In the genomic region with DNA sequence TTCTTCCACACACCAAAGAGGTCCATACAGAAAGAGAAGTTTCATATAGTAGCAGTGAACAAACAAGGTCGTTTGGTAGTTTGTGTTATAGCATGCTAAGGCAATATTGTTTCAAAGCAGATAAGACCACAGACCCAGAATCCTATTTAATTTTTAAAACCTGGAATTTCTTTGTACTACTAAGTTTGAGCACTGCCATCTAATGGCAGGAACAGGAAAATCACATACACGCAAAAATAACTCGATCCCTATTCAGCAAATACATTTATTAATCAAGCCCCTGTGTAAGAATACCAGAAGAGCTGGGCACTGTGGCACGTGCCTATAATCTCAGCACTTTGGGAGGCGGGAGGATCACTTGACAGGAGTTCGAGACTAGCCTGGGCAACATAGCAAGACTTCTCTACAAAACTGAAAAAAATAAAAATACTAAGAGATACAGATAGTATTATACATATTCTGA, we compare ENCODE assay signal across 8 cellular contexts. TPM values are rescaled to one million over a fixed set of nuclear protein-coding genes. Genes with fewer than 3 reads are reported as not detected.
DNase-seq lines count a peak whose midpoint lies in the region; ATAC-seq, FAIRE-seq and TF ChIP-seq lines count a peak whose summit lies in the region.

No MANE protein-coding gene starts in this region.

- H2AK5ac ChIP-seq in H1 (ENCODE audit: low read depth, low read length) (no peak overlapping the region), trophoblast cell (ENCODE audit: low read length) (no peak overlapping the region)

- peaks cover 5% of the 10 kb centered on the region; the same call in 1 of the 2 replicates for H3K23me2 ChIP-seq in H1 (ENCODE audit: low read depth, low read length)

- H2BK15ac ChIP-seq in H1 (ENCODE audit: low read length) = no peak overlapping the region

- no peak overlapping the region for H3K14ac ChIP-seq in H1 (ENCODE audit: insufficient read length)
- H3K14ac ChIP-seq in trophoblast cell (ENCODE audit: low read length) = no peak overlapping the region

- ATAC-seq in HG03175 (IDR thresholded peaks at IDR 0.05; ENCODE audit: unreplicated experiment) = no peak
- no peak for ATAC-seq in GM21381 (IDR thresholded peaks at IDR 0.05; ENCODE audit: unreplicated experiment)
- no peak for ATAC-seq in HG03342 (IDR thresholded peaks at IDR 0.05; ENCODE audit: unreplicated experiment)

- H3K9ac ChIP-seq in H1 (replicated peaks in 1 of 4; ENCODE audit: extremely low read depth in 1 of 4, low read depth in 3 of 4, low read length in 3 of 4) (no peak overlapping the region), trophoblast cell (ENCODE audit: low read length) (no peak overlapping the region)

- H3K56ac ChIP-seq in H1 (replicated peaks; ENCODE audit: insufficient read length, low read depth, low read length) = no peak overlapping the region

- no peak overlapping the region for H2BK120ac ChIP-seq in H1 (replicated peaks; ENCODE audit: low read depth, low read length)
- H2BK120ac ChIP-seq in trophoblast cell (ENCODE audit: insufficient read depth, low read length, poor library complexity) = no peak overlapping the region

- H2AFZ ChIP-seq in H1 (ENCODE audit: low read length) = no peak overlapping the region
- H2AFZ ChIP-seq in trophoblast cell (ENCODE audit: insufficient read depth, low read length, poor library complexity) = peak overlapping the region; percentile 88

- no peaks in the 10 kb centered on the region; a peak in 1 of 7 replicates for H3K4me1 ChIP-seq in H1 (replicated peaks in 1 of 4; ENCODE audit: control insufficient read depth in 3 of 4, insufficient read depth in 4 of 4, low read length in 3 of 4)
- H3K4me1 ChIP-seq in trophoblast cell (ENCODE audit: control insufficient read depth in 1 of 2, insufficient read depth in 2 of 2, low read length in 2 of 2) = peaks cover 3 to 7% of the 10 kb centered on the region in 2 experiments

- H2BK5ac ChIP-seq in H1 (ENCODE audit: low read depth, low read length) (no peak overlapping the region), trophoblast cell (ENCODE audit: low read depth, low read length, poor library complexity) (no peak overlapping the region)

- TF ChIP-seq POLR2A in H1 (IDR thresholded peaks at IDR 0.05; ENCODE audit: control extremely low read depth in 1 of 2, low read depth in 2 of 2, low read length in 2 of 2) = no peak

- H3K4ac ChIP-seq in H1 (replicated peaks; ENCODE audit: insufficient read length, low read depth, low read length) (no peak overlapping the region), trophoblast cell (ENCODE audit: low read depth, low read length) (no peak overlapping the region)

- no peak overlapping the region for H4K8ac ChIP-seq in H1 (ENCODE audit: extremely low read depth, insufficient read depth, low read length)
- no peak overlapping the region for H4K8ac ChIP-seq in trophoblast cell (ENCODE audit: low read depth, low read length)

- no peaks in the 10 kb centered on the region for H4K20me1 ChIP-seq in H1 (replicated peaks in 1 of 2; ENCODE audit: control insufficient read depth in 1 of 2, insufficient read depth in 2 of 2, low read length in 2 of 2)

- H3K4me2 ChIP-seq in H1 (ENCODE audit: insufficient read depth in 1 of 2, low read depth in 2 of 2, low read length in 2 of 2) = no peak overlapping the region
- H3K4me2 ChIP-seq in trophoblast cell (ENCODE audit: low read length) = no peak overlapping the region

- H3K27ac ChIP-seq in H1 (ENCODE audit: low read depth, low read length) (no peak overlapping the region), trophoblast cell (ENCODE audit: low read depth, low read length) (no peak overlapping the region)

- H4K5ac ChIP-seq in H1 (ENCODE audit: insufficient read length, low read depth, low read length) = no peak overlapping the region

- H3K36me3 ChIP-seq in H1 (ENCODE audit: control insufficient read depth in 2 of 4, insufficient read depth in 4 of 4, low read length in 3 of 4) (no peaks in the 10 kb centered on the region), trophoblast cell (ENCODE audit: control insufficient read depth in 1 of 2, insufficient read depth in 2 of 2, low read length in 2 of 2) (no peaks in the 10 kb centered on the region)

- no peaks in the 10 kb centered on the region for H3K9me3 ChIP-seq in H1 (ENCODE audit: insufficient read depth in 2 of 2, low read depth in 1 of 2, low read length in 1 of 2)
- H3K9me3 ChIP-seq in trophoblast cell (ENCODE audit: insufficient read depth, low read depth, low read length) = no peaks in the 10 kb centered on the region

- H3K18ac ChIP-seq in H1 (ENCODE audit: extremely low read depth, low read length) = no peak overlapping the region
- H3K18ac ChIP-seq in trophoblast cell (ENCODE audit: low read length) = no peak overlapping the region

- H2BK12ac ChIP-seq in H1 (ENCODE audit: low read depth, low read length) (no peak overlapping the region), trophoblast cell (ENCODE audit: low read length) (no peak overlapping the region)

- CTCF ChIA-PET in H1 (lab: Charles Lee; ENCODE audit: partially characterized antibody) = interaction anchor here (0.6 to 2.8 kb wide), 13 partner anchors 11 to 1442 kb away, joined by 3 to 14 read pairs (median 3); no protein-coding TSS in a partner anchor

- H3K27me3 ChIP-seq in H1 (replicated peaks in 1 of 4; ENCODE audit: control insufficient read depth in 3 of 4, extremely low read depth in 1 of 4, insufficient read depth in 3 of 4, low read length in 3 of 4) = no peaks in the 10 kb centered on the region
- no peaks in the 10 kb centered on the region for H3K27me3 ChIP-seq in trophoblast cell (ENCODE audit: insufficient read depth, low read length)

- DNase-seq in AG09319 (ENCODE audit: extremely low read depth, low read depth) (no peak), NCI-H82 (lab: John Stamatoyannopoulos, UW) (peak; percentile 46), H1 (ENCODE audit: low read depth in 1 of 2, low spot score in 2 of 2) (no peak), trophoblast cell (peak in 1 of 2 donors; percentile 65)

- peak; percentile 20; a peak in 3 of 4 replicates for TF ChIP-seq RAD21 in H1 (IDR thresholded peaks at IDR 0.05 in 1 of 2, conservative IDR thresholded peaks at IDR 0.05 in 1 of 2; ENCODE audit: low read depth in 2 of 2, low read length in 2 of 2)

- 18% methylated on average over 6 of the region's 6 CpGs; no CpG with 5 or more reads in 1 of the 2 experiments for WGBS in H1 (ENCODE audit: extremely low coverage in 1 of 2, insufficient coverage in 1 of 2, insufficient read length in 1 of 2, insufficient replicate concordance in 2 of 2, low coverage in 1 of 2, low lambda C conversion rate in 2 of 2, missing lambda C conversion rate in 1 of 2), 2 experiments
- WGBS in trophoblast cell (ENCODE audit: extremely low coverage, insufficient coverage, insufficient read length) = no CpG with 5 or more reads among the region's 6 CpGs

- peaks cover 0 to 11% of the 10 kb centered on the region in 2 experiments; a peak in 2 of 4 replicates for H3K79me2 ChIP-seq in H1 (ENCODE audit: control insufficient read depth in 1 of 2, insufficient read depth in 2 of 2, low read length in 2 of 2)
- H3K79me2 ChIP-seq in trophoblast cell (ENCODE audit: control insufficient read depth, insufficient read depth, low read length, poor library complexity) = peaks cover 6% of the 10 kb centered on the region

- H3K23ac ChIP-seq in H1 (ENCODE audit: insufficient read length) = no peak overlapping the region
- no peak overlapping the region for H3K23ac ChIP-seq in trophoblast cell (ENCODE audit: low read length)

- no peak overlapping the region for H2BK20ac ChIP-seq in H1 (ENCODE audit: low read length)

- no peak for TF ChIP-seq EP300 in H1 (IDR thresholded peaks at IDR 0.05; ENCODE audit: borderline replicate concordance in 1 of 2, low read depth in 2 of 2, low read length in 2 of 2)

- H4K91ac ChIP-seq in H1 (replicated peaks; ENCODE audit: insufficient read length, low read length) (no peak overlapping the region), trophoblast cell (ENCODE audit: low read depth, low read length) (no peak overlapping the region)

- POLR2A ChIA-PET in H1 (lab: Charles Lee; ENCODE audit: partially characterized antibody) = no interaction called here

- no peak for FAIRE-seq in H1 (lab: Jason Lieb, UNC)

- H3K79me1 ChIP-seq in H1 (ENCODE audit: low read depth, low read length) (no peaks in the 10 kb centered on the region), trophoblast cell (ENCODE audit: low read length) (peaks cover 8% of the 10 kb centered on the region)

- H3K4me3 ChIP-seq in H1 (ENCODE audit: extremely low read depth in 1 of 4, insufficient read depth in 2 of 4, low read depth in 3 of 4, low read length in 4 of 4) (no peak overlapping the region), trophoblast cell (ENCODE audit: low read depth, low read length) (no peak overlapping the region)

- TF ChIP-seq CTCF in AG09319 (IDR thresholded peaks at IDR 0.05; ENCODE audit: low read depth, low read length) (peak; percentile 63), GM12874 (IDR thresholded peaks at IDR 0.05; ENCODE audit: insufficient read depth, low read depth, low read length) (peak; percentile 42; the same call in 1 of the 2 replicates), H1 (IDR thresholded peaks at IDR 0.05; ENCODE audit: control extremely low read depth in 1 of 3, insufficient read depth in 1 of 3, low read depth in 1 of 3, low read length in 3 of 3) (peak in 2 of 3 experiments; percentile 12 to 22; a peak in 2 of 4 replicates)

- no peak overlapping the region for H4K12ac ChIP-seq in trophoblast cell (ENCODE audit: low read depth, low read length)

TF ChIP-seq in H1, 55 proteins besides CTCF, POLR2A, EP300 and RAD21 (continues in another document):
- no peak for TF ChIP-seq CREB1 (IDR thresholded peaks at IDR 0.05)

RNA-seq across cellular contexts. Expression of a gene that starts 2.9 kb away (rescaled TPM):
- total RNA-seq in H1 (2021; fragmentation: NEBNext Ultra II Directional; extraction: Animal tissue kit (Norgen Biotek cat#: 25700)) = 22.2 TPM in 2 replicates
- polyA plus RNA-seq in H1 (2011; rRNA removed) = 7.8 and 13.8 TPM in 2 replicates
- polyA plus RNA-seq in H1 (2011; cell fraction: cytosol; rRNA removed) = 17.6 TPM
- polyA plus RNA-seq in H1 (2011; cell fraction: nucleus; rRNA removed) = 8.2 TPM
- 15.9 to 30.9 TPM (median 19.3 TPM) in 4 replicates for polyA plus RNA-seq in H1 (2012, experiment 1 of 2)
- polyA plus RNA-seq in H1 (2012, experiment 2 of 2) = 1.7 TPM
- polyA plus RNA-seq in H1 (2013, experiment 1 of 2) = 14.9 TPM
- 14.9 TPM for polyA plus RNA-seq in H1 (2013, experiment 2 of 2)
- 32.8 and 54.7 TPM in 2 replicates for polyA minus RNA-seq in H1 (2011; rRNA and poly(A)+ RNA removed)
- 14.7 TPM for polyA minus RNA-seq in H1 (2011; cell fraction: cytosol; rRNA and poly(A)+ RNA removed)
- 19.5 TPM for polyA minus RNA-seq in H1 (2011; cell fraction: nucleus; rRNA and poly(A)+ RNA removed)
- 35.3 and 36.4 TPM in 2 replicates for polyA plus RNA-seq in trophoblast cell (2013)

RNA-seq across cellular contexts. Expression of a gene that starts 29.9 kb away (rescaled TPM):
- total RNA-seq in H1 (2021; fragmentation: NEBNext Ultra II Directional; extraction: Animal tissue kit (Norgen Biotek cat#: 25700)) = not detected in 2 replicates
- not detected in 2 replicates for polyA plus RNA-seq in H1 (2011; rRNA removed)
- not detected for polyA plus RNA-seq in H1 (2011; cell fraction: cytosol; rRNA removed)
- polyA plus RNA-seq in H1 (2011; cell fraction: nucleus; rRNA removed) = not detected
- polyA plus RNA-seq in H1 (2012, experiment 1 of 2) = not detected in 4 replicates
- not detected for polyA plus RNA-seq in H1 (2012, experiment 2 of 2)
- not detected for polyA plus RNA-seq in H1 (2013, experiment 1 of 2)
- polyA plus RNA-seq in H1 (2013, experiment 2 of 2) = not detected
- not detected in 2 replicates for polyA minus RNA-seq in H1 (2011; rRNA and poly(A)+ RNA removed)
- not detected for polyA minus RNA-seq in H1 (2011; cell fraction: cytosol; rRNA and poly(A)+ RNA removed)
- not detected for polyA minus RNA-seq in H1 (2011; cell fraction: nucleus; rRNA and poly(A)+ RNA removed)
- polyA plus RNA-seq in trophoblast cell (2013) = not detected in 2 replicates
